22 cellular contexts compared by ENCODE assay signal in genomic region chr10:95359466-95359865, GRCh38.
"Had no signal": no experiment of that assay in that cellular context is flagged by ENCODE, and none has a peak within 500 bp of the region (broad histone marks: within the 10 kb centered on the region; RNA-seq: fewer than 3 reads in every experiment).

No MANE protein-coding gene starts in this region.

- H3K36me3 Mint-ChIP-seq: activated CD4-positive, alpha-beta memory T cell treated with anti-CD3 and anti-CD28 coated beads for 36 hours; activated naive CD8-positive, alpha-beta T cell treated with anti-CD3 and anti-CD28 coated beads, Interleukin-2, amount 10 ng/mL, durations not matched to agents 7 days and 5 days; memory B cell; naive B cell; neural progenitor cell had no signal

- H3K27me3 ChIP-seq: body of pancreas, cardiac muscle cell, neural progenitor cell, spleen, tibial nerve had no signal

- H3K4me3 ChIP-seq: body of pancreas, cardiac muscle cell, neural progenitor cell, spleen, tibial nerve had no signal

- H3K27ac Mint-ChIP-seq: activated CD4-positive, alpha-beta memory T cell treated with anti-CD3 and anti-CD28 coated beads for 36 hours; activated naive CD8-positive, alpha-beta T cell treated with anti-CD3 and anti-CD28 coated beads, Interleukin-2, amount 10 ng/mL, durations not matched to agents 7 days and 5 days; neural progenitor cell had no signal

- H2AFZ ChIP-seq: neural progenitor cell had no signal

- H3K9me3 ChIP-seq: body of pancreas, spleen, tibial nerve had no signal

- H3K36me3 ChIP-seq: neural progenitor cell had no signal

- DNase-seq: activated CD4-positive, alpha-beta memory T cell treated with anti-CD3 and anti-CD28 coated beads for 36 hours; activated CD4-positive, alpha-beta T cell treated with anti-CD3 and anti-CD28 coated beads for 48 hours; activated CD4-positive, CD25-positive, alpha-beta regulatory T cell; activated naive CD4-positive, alpha-beta T cell treated with Interleukin-2 at 50 U/mL for 16 hours; activated naive CD8-positive, alpha-beta T cell treated with anti-CD3 and anti-CD28 coated beads, Interleukin-2, amount 10 ng/mL, durations not matched to agents 7 days and 5 days; activated T-cell treated with anti-CD3 and anti-CD28 coated beads, Interleukin-2, amount 50 U/mL, for 48 hours; amygdala; body of pancreas; foreskin fibroblast; glutamatergic neuron; hypothalamus; naive B cell; posterior cingulate gyrus; spleen; stimulated activated CD4-positive, alpha-beta T cell treated with anti-CD3 and anti-CD28 coated beads, Interleukin-4, amount 100 ng/mL, for 24 hours; stimulated activated naive CD4-positive, alpha-beta T cell treated with Interleukin-2 at 50 U/mL for 16 hours; substantia nigra had no signal

- H3K4me2 ChIP-seq: neural progenitor cell had no signal

- ATAC-seq: body of pancreas had no signal

- H3K9ac ChIP-seq: neural progenitor cell had no signal

- H3K27ac ChIP-seq: body of pancreas, cardiac muscle cell, neural progenitor cell, spleen, tibial nerve had no signal

- H3K9me3 Mint-ChIP-seq: activated CD4-positive, alpha-beta memory T cell treated with anti-CD3 and anti-CD28 coated beads for 36 hours; activated naive CD8-positive, alpha-beta T cell treated with anti-CD3 and anti-CD28 coated beads, Interleukin-2, amount 10 ng/mL, durations not matched to agents 7 days and 5 days; memory B cell; naive B cell; neural progenitor cell; T-helper 1 cell treated with Interleukin-12 subunit alpha and Interleukin-12 subunit beta and Interleukin-4 antibody, amounts not matched to agents 30 μg/mL and 1 μg/mL, for 36 hours had no signal

- H3K4me3 Mint-ChIP-seq: activated CD4-positive, alpha-beta memory T cell treated with anti-CD3 and anti-CD28 coated beads for 36 hours; activated naive CD8-positive, alpha-beta T cell treated with anti-CD3 and anti-CD28 coated beads, Interleukin-2, amount 10 ng/mL, durations not matched to agents 7 days and 5 days; memory B cell; naive B cell; neural progenitor cell; T-helper 1 cell treated with Interleukin-12 subunit alpha and Interleukin-12 subunit beta and Interleukin-4 antibody, amounts not matched to agents 30 μg/mL and 1 μg/mL, for 36 hours had no signal

- H3K27me3 Mint-ChIP-seq: memory B cell had no signal

- H3K4me1 Mint-ChIP-seq: activated naive CD8-positive, alpha-beta T cell treated with anti-CD3 and anti-CD28 coated beads, Interleukin-2, amount 10 ng/mL, durations not matched to agents 7 days and 5 days had no signal
